In genomic region chr11:12073436-12073835, GRCh38 we compare ENCODE assay signal across 2 cellular contexts.
TF ChIP-seq lines count a peak whose summit lies in the region.

No MANE protein-coding gene starts in this region.

TF ChIP-seq in IMR-90, 13 proteins besides CTCF, POLR2A, EP300 and RAD21:
- TF ChIP-seq BHLHE40 (IDR thresholded peaks at IDR 0.05; ENCODE audit: low read depth, low read length) (no peak), FOS (IDR thresholded peaks at IDR 0.05; ENCODE audit: low read depth, low read length) (no peak), CHD1 (IDR thresholded peaks at IDR 0.05; ENCODE audit: low read depth, low read length) (no peak), CEBPB (IDR thresholded peaks at IDR 0.05; ENCODE audit: low read depth, low read length) (no peak), NFE2L2 (IDR thresholded peaks at IDR 0.05; ENCODE audit: low read depth, low read length) (no peak), SMC3 (IDR thresholded peaks at IDR 0.05; ENCODE audit: low read depth, low read length) (no peak), MAZ (IDR thresholded peaks at IDR 0.05; ENCODE audit: borderline replicate concordance, low read depth, low read length) (no peak), MAFK (IDR thresholded peaks at IDR 0.05; ENCODE audit: low read depth, low read length) (no peak), MXI1 (IDR thresholded peaks at IDR 0.05; ENCODE audit: borderline replicate concordance, low read depth, low read length) (no peak), USF2 (IDR thresholded peaks at IDR 0.05; ENCODE audit: low read depth, low read length) (no peak), RCOR1 (IDR thresholded peaks at IDR 0.05; ENCODE audit: insufficient replicate concordance, low read length) (no peak)
- TF ChIP-seq, protein P1, sequence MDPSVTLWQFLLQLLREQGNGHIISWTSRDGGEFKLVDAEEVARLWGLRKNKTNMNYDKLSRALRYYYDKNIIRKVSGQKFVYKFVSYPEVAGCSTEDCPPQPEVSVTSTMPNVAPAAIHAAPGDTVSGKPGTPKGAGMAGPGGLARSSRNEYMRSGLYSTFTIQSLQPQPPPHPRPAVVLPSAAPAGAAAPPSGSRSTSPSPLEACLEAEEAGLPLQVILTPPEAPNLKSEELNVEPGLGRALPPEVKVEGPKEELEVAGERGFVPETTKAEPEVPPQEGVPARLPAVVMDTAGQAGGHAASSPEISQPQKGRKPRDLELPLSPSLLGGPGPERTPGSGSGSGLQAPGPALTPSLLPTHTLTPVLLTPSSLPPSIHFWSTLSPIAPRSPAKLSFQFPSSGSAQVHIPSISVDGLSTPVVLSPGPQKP (IDR thresholded peaks at IDR 0.05; ENCODE audit: borderline replicate concordance, low read depth, low read length) = no peak

TF ChIP-seq in K562, 482 proteins besides CTCF, POLR2A, EP300 and RAD21:
- TF ChIP-seq EZH2 (IDR thresholded peaks at IDR 0.05; ENCODE audit: borderline replicate concordance, low read depth, low read length) (0 out of 2 replicates have a peak, but pooled peaks have one; percentile 62), MIER1 (IDR thresholded peaks at IDR 0.05; ENCODE audit: low read depth) (no peak)
